ENCODE assay signal across 10 cellular contexts in genomic region chr10:94889123-94889522, GRCh38. TPM values are rescaled to one million over a fixed set of nuclear protein-coding genes. Genes with fewer than 3 reads are reported as not detected.
"Had no signal": no experiment of that assay in that cellular context is flagged by ENCODE, and none has a peak within 500 bp of the region (broad histone marks: within the 10 kb centered on the region; RNA-seq: fewer than 3 reads in every experiment).

No MANE protein-coding gene starts in this region.

- FAIRE-seq: HTR-8/SVneo, K562 had no signal

- H3K4me2 ChIP-seq: KMS-11 had no signal

- ATAC-seq: K562 had no signal

- H3K4me3 ChIP-seq: K562 had no signal

- H3K9ac ChIP-seq: KMS-11 had no signal

- DNase-seq: IMR-90, KBM-7, KG1 had no signal

- H3K27ac ChIP-seq: HL-60, KMS-11 had no signal

RNA-seq across cellular contexts. Expression of gene CYP2C9, which starts 49.3 kb away (rescaled TPM):
- total RNA-seq: HT-29, HT1080, IMR-90 had no signal
- polyA plus RNA-seq: IgD-negative memory B cell, IMR-90, K562 had no signal
